In the genomic region with DNA sequence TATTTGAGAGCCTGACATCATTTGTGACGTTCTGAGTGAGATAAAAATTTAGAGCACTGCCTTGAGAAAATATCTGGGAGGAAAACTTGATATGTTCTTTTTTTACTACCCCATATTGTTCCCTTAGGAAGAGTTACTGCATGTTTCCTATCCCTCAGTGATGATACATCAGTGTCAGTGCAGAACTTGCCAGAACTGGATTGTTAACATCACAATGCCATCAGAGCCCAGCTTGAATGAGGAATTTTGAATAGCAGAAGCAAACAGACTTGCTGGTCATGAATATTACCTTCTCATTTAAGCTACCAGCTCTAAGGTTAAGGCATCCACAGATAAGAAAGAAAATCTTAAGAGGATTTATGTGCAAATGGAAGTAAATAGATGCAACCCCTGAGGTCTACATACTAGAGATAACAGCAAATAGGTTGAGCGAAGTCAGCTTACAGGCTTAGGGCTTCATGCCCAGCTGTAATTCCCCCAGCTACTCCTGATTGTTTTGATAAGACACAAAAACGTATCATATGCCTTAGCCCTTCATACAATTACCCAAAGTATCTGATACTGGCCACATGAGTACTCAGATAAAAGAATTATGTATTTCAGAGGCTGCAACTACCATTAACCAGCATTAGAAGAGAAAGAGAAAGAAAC, we compare ENCODE assay signal across 32 cellular contexts.
A peak's percentile ranks its signal among the peaks of the same experiment; 100 is the strongest.
DNase-seq lines count a peak whose midpoint lies in the region; ATAC-seq and TF ChIP-seq lines count a peak whose summit lies in the region.
"Had no signal": no experiment of that assay in that cellular context is flagged by ENCODE, and none has a peak within 500 bp of the region (broad histone marks: within the 10 kb centered on the region; RNA-seq: fewer than 3 reads in every experiment).

No MANE protein-coding gene starts in this region.

- DNase-seq in ELR (ENCODE audit: low read depth) (peak; percentile 10), NCI-H82 (lab: John Stamatoyannopoulos, UW) (peak; percentile 75), astrocyte of the hippocampus (ENCODE audit: low read depth, low spot score) (peak; percentile 2), mesothelial cell of epicardium (ENCODE audit: low spot score in 2 of 2, unreplicated experiment in 2 of 2) (no peak), Right ventricle myocardium inferior (ENCODE audit: missing footprints) (no peak), osteocyte (ENCODE audit: extremely low spot score, unreplicated experiment) (no peak), C1 segment of cervical spinal cord (lab: John Stamatoyannopoulos, UW) (no peak)
- DNase-seq: activated CD4-positive, alpha-beta T cell treated with anti-CD3 and anti-CD28 coated beads for 4 hours; activated CD8-positive, alpha-beta memory T cell treated with anti-CD3 and anti-CD28 coated beads for 24 hours; activated naive CD8-positive, alpha-beta T cell treated with anti-CD3 and anti-CD28 coated beads for 36 hours; activated T-cell treated with anti-CD3 and anti-CD28 coated beads for 4 hours; AML-193; aorta; CD4-positive, alpha-beta memory T cell; colonic mucosa; DMS 273 treated with DMSO at 0.1 percent for 48 hours; effector CD4-positive, alpha-beta T cell; HCEC 1CT; IMR-90; left colon; mammary epithelial cell; NCI-H1436 treated with DMSO at 0.1 percent for 48 hours; NCI-H2081 treated with DMSO at 0.1 percent for 48 hours; NCI-H446; nucleus accumbens; psoas muscle; stimulated activated CD4-positive, alpha-beta T cell treated with anti-CD3 and anti-CD28 coated beads, Interleukin-15, amount 100 ng/mL, for 24 hours; substantia nigra; trophoblast cell had no signal

- H3K4me3 Mint-ChIP-seq in mesothelial cell of epicardium: no peak overlapping the region
- H3K4me3 Mint-ChIP-seq in osteocyte (ENCODE audit: unreplicated experiment): no peak overlapping the region
- H3K4me3 Mint-ChIP-seq: activated naive CD8-positive, alpha-beta T cell treated with anti-CD3 and anti-CD28 coated beads for 36 hours; CD4-positive, alpha-beta memory T cell; stimulated activated effector memory CD8-positive, alpha-beta T cell treated with anti-CD3 and anti-CD28 coated beads, Interleukin-12 subunit alpha, Interleukin-12 subunit beta, amount 100 ng/mL, for 72 hours; T-helper 2 cell treated with Interferon-gamma antibody and Interleukin-4, amounts not matched to agents 5 μg/mL and 100 μg/mL, for 36 hours had no signal

- H3K36me3 Mint-ChIP-seq in mesothelial cell of epicardium (no peaks in the 10 kb centered on the region), osteocyte (ENCODE audit: unreplicated experiment) (no peaks in the 10 kb centered on the region)
- H3K36me3 Mint-ChIP-seq: activated naive CD8-positive, alpha-beta T cell treated with anti-CD3 and anti-CD28 coated beads for 36 hours; CD4-positive, alpha-beta memory T cell; stimulated activated effector memory CD8-positive, alpha-beta T cell treated with anti-CD3 and anti-CD28 coated beads, Interleukin-12 subunit alpha, Interleukin-12 subunit beta, amount 100 ng/mL, for 72 hours had no signal

- H3K9me3 Mint-ChIP-seq in mesothelial cell of epicardium: peaks cover 8% of the 10 kb centered on the region
- no peaks in the 10 kb centered on the region for H3K9me3 Mint-ChIP-seq in osteocyte (ENCODE audit: unreplicated experiment)

- H3K4me1 Mint-ChIP-seq in mesothelial cell of epicardium (peaks cover 16% of the 10 kb centered on the region), osteocyte (ENCODE audit: unreplicated experiment) (no peaks in the 10 kb centered on the region)
- H3K4me1 Mint-ChIP-seq: activated naive CD8-positive, alpha-beta T cell treated with anti-CD3 and anti-CD28 coated beads for 36 hours; CD4-positive, alpha-beta memory T cell; stimulated activated effector memory CD8-positive, alpha-beta T cell treated with anti-CD3 and anti-CD28 coated beads, Interleukin-12 subunit alpha, Interleukin-12 subunit beta, amount 100 ng/mL, for 72 hours had no signal

- ATAC-seq in Right ventricle myocardium inferior (no peak), GM21717 (IDR thresholded peaks at IDR 0.05; ENCODE audit: unreplicated experiment) (no peak)
- ATAC-seq: left colon; psoas muscle; stimulated activated effector memory CD8-positive, alpha-beta T cell treated with anti-CD3 and anti-CD28 coated beads, Interleukin-12 subunit alpha, Interleukin-12 subunit beta, amount 100 ng/mL, for 72 hours had no signal

- intact Hi-C loops in Right ventricle myocardium inferior (cut with DNase I): no loop called here

- H3K27me3 Mint-ChIP-seq in mesothelial cell of epicardium (ENCODE audit: low read depth) (no peaks in the 10 kb centered on the region), osteocyte (ENCODE audit: unreplicated experiment) (no peaks in the 10 kb centered on the region)
- H3K27me3 Mint-ChIP-seq: activated naive CD8-positive, alpha-beta T cell treated with anti-CD3 and anti-CD28 coated beads for 36 hours; CD4-positive, alpha-beta memory T cell had no signal

- H3K27ac Mint-ChIP-seq in mesothelial cell of epicardium: peak overlapping the region; percentile 18
- H3K27ac Mint-ChIP-seq in osteocyte (ENCODE audit: unreplicated experiment): no peak overlapping the region
- H3K27ac Mint-ChIP-seq: activated naive CD8-positive, alpha-beta T cell treated with anti-CD3 and anti-CD28 coated beads for 36 hours; CD4-positive, alpha-beta memory T cell; stimulated activated effector memory CD8-positive, alpha-beta T cell treated with anti-CD3 and anti-CD28 coated beads, Interleukin-12 subunit alpha, Interleukin-12 subunit beta, amount 100 ng/mL, for 72 hours; T-helper 2 cell treated with Interferon-gamma antibody and Interleukin-4, amounts not matched to agents 5 μg/mL and 100 μg/mL, for 36 hours had no signal

- TF ChIP-seq CTCF in mesothelial cell of epicardium (IDR thresholded peaks at IDR 0.05; ENCODE audit: unreplicated experiment) (no peak), osteocyte (IDR thresholded peaks at IDR 0.05) (no peak)

Comparison
In these comparisons a context has a peak if more than half of its experiments do, and no peak if none do; other contexts are left out.
1. DNase-seq: peak in ELR (single experiment), NCI-H82 (single experiment) and astrocyte of the hippocampus (single experiment); none in mesothelial cell of epicardium (0 of 2), Right ventricle myocardium inferior (single experiment), osteocyte (single experiment) and C1 segment of cervical spinal cord (0 of 14).